Comparison of ENCODE assay signal across 27 cellular contexts in the genomic region with DNA sequence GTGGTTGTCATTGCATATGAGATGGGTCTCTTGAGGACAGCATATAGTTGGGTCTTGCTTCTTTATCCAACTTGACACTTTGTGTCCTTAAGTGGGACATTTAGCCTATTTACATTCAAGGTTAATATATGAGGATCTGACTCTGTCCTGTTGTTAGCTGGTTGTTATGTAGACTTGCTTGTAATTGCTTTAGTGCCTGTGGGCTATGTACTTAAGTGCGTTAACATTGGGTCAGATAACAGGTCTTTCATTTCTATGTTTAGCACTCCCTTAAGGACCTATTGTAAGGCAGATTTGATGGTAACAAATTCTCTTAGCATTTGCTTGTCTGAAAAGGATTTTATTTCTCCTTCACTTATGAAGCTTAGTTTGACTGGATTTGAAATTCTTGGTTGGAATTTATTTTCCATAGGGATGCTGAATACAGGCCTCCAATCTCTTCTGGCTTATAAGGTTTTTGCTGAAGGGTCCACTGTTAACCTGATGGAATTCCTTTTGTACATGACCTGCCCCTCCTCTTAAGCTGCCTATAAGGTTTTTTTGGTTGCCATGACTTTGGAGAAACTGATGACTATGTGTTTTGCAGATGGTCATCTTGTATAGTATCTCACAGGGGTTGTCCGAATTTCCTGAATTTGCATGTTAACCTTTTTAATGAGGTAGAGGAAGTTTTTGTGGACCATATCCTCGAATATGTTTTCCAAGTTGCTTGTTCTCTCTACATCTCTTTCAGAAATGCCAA.
"Had no signal": no experiment of that assay in that cellular context is flagged by ENCODE, and none has a peak within 500 bp of the region (broad histone marks: within the 10 kb centered on the region; RNA-seq: fewer than 3 reads in every experiment).

No MANE protein-coding gene starts in this region.

- DNase-seq: activated CD4-positive, alpha-beta T cell treated with anti-CD3 and anti-CD28 coated beads, Interleukin-2, amount 10 ng/mL, durations not matched to agents 24 days and 14 days; activated CD8-positive, alpha-beta memory T cell treated with anti-CD3 and anti-CD28 coated beads, Interleukin-2, amount 10 ng/mL, durations not matched to agents 7 days and 5 days; activated CD8-positive, alpha-beta T cell treated with anti-CD3 and anti-CD28 coated beads for 36 hours; activated gamma-delta T cell; activated naive CD4-positive, alpha-beta T cell treated with anti-CD3 and anti-CD28 coated beads, Interleukin-2, amount 50 U/mL, for 16 hours; activated naive CD8-positive, alpha-beta T cell treated with anti-CD3 and anti-CD28 coated beads, Interleukin-2, amount 50 U/mL, for 24 hours; activated T-cell treated with anti-CD3 and anti-CD28 coated beads for 4 hours; anterior cingulate cortex; body of pancreas; cortex of kidney; endodermal cell; esophagus squamous epithelium; gastrocnemius medialis; hypothalamus; kidney; lower lobe of right lung; mesendoderm; mucosa of descending colon; nephron progenitor cell; right cardiac atrium; stimulated activated CD4-positive, alpha-beta T cell treated with anti-CD3 and anti-CD28 coated beads, Interleukin-12 subunit alpha, Interleukin-12 subunit beta, amount 100 ng/mL, for 4 hours; stimulated activated CD4-positive, alpha-beta T cell treated with anti-CD3 and anti-CD28 coated beads, Interleukin-4, amount 100 ng/mL, for 4 hours; stimulated activated naive CD8-positive, alpha-beta T cell treated with anti-CD3 and anti-CD28 coated beads, Interleukin-15, Interleukin-2, amounts not matched to agents 100 U/mL and 50 U/mL, for 24 hours; T1000; upper lobe of right lung had no signal

- H3K9ac ChIP-seq: parathyroid adenoma had no signal

- H3K27me3 ChIP-seq: body of pancreas, cardiac muscle cell, esophagus squamous epithelium, gastrocnemius medialis, upper lobe of right lung had no signal

- H3K4me3 Mint-ChIP-seq: activated CD4-positive, alpha-beta T cell treated with anti-CD3 and anti-CD28 coated beads, Interleukin-2, amount 10 ng/mL, durations not matched to agents 24 days and 14 days; activated CD8-positive, alpha-beta memory T cell treated with anti-CD3 and anti-CD28 coated beads, Interleukin-2, amount 10 ng/mL, durations not matched to agents 7 days and 5 days; activated CD8-positive, alpha-beta T cell treated with anti-CD3 and anti-CD28 coated beads for 36 hours; activated naive CD8-positive, alpha-beta T cell treated with anti-CD3 and anti-CD28 coated beads, Interleukin-2, amount 50 U/mL, for 24 hours; endodermal cell; nephron progenitor cell had no signal

- H3K36me3 ChIP-seq: cardiac muscle cell, esophagus squamous epithelium, gastrocnemius medialis, lower lobe of right lung, upper lobe of right lung had no signal

- FAIRE-seq: kidney had no signal

- H3K4me1 ChIP-seq: body of pancreas, esophagus squamous epithelium, gastrocnemius medialis, lower lobe of right lung, parathyroid adenoma, upper lobe of right lung had no signal

- H3K79me2 ChIP-seq: parathyroid adenoma had no signal

- H3K9me3 Mint-ChIP-seq: activated CD4-positive, alpha-beta T cell treated with anti-CD3 and anti-CD28 coated beads, Interleukin-2, amount 10 ng/mL, durations not matched to agents 24 days and 14 days had no signal

- H3K9me3 ChIP-seq: body of pancreas, esophagus squamous epithelium, gastrocnemius medialis, lower lobe of right lung, mucosa of descending colon, upper lobe of right lung had no signal

- H3K4me3 ChIP-seq: body of pancreas, cardiac muscle cell, esophagus squamous epithelium, gastrocnemius medialis, lower lobe of right lung, mucosa of descending colon, upper lobe of right lung had no signal

- H3K4me1 Mint-ChIP-seq: activated CD4-positive, alpha-beta T cell treated with anti-CD3 and anti-CD28 coated beads, Interleukin-2, amount 10 ng/mL, durations not matched to agents 24 days and 14 days; activated CD8-positive, alpha-beta memory T cell treated with anti-CD3 and anti-CD28 coated beads, Interleukin-2, amount 10 ng/mL, durations not matched to agents 7 days and 5 days; activated naive CD8-positive, alpha-beta T cell treated with anti-CD3 and anti-CD28 coated beads, Interleukin-2, amount 50 U/mL, for 24 hours; nephron progenitor cell had no signal

- H2AFZ ChIP-seq: parathyroid adenoma had no signal

- H3K36me3 Mint-ChIP-seq: activated CD8-positive, alpha-beta memory T cell treated with anti-CD3 and anti-CD28 coated beads, Interleukin-2, amount 10 ng/mL, durations not matched to agents 7 days and 5 days had no signal

- H3K27ac Mint-ChIP-seq: activated CD4-positive, alpha-beta T cell treated with anti-CD3 and anti-CD28 coated beads, Interleukin-2, amount 10 ng/mL, durations not matched to agents 24 days and 14 days; activated CD8-positive, alpha-beta memory T cell treated with anti-CD3 and anti-CD28 coated beads, Interleukin-2, amount 10 ng/mL, durations not matched to agents 7 days and 5 days; activated CD8-positive, alpha-beta T cell treated with anti-CD3 and anti-CD28 coated beads for 36 hours; activated naive CD8-positive, alpha-beta T cell treated with anti-CD3 and anti-CD28 coated beads, Interleukin-2, amount 50 U/mL, for 24 hours; endodermal cell; nephron progenitor cell had no signal

- H3K27me3 Mint-ChIP-seq: activated CD4-positive, alpha-beta T cell treated with anti-CD3 and anti-CD28 coated beads, Interleukin-2, amount 10 ng/mL, durations not matched to agents 24 days and 14 days; activated CD8-positive, alpha-beta memory T cell treated with anti-CD3 and anti-CD28 coated beads, Interleukin-2, amount 10 ng/mL, durations not matched to agents 7 days and 5 days; activated naive CD8-positive, alpha-beta T cell treated with anti-CD3 and anti-CD28 coated beads, Interleukin-2, amount 50 U/mL, for 24 hours had no signal

- H3K27ac ChIP-seq: body of pancreas, cardiac muscle cell, esophagus squamous epithelium, gastrocnemius medialis, lower lobe of right lung, parathyroid adenoma, upper lobe of right lung had no signal

- ATAC-seq: activated CD8-positive, alpha-beta memory T cell treated with anti-CD3 and anti-CD28 coated beads, Interleukin-2, amount 10 ng/mL, durations not matched to agents 7 days and 5 days; activated CD8-positive, alpha-beta T cell treated with anti-CD3 and anti-CD28 coated beads for 36 hours; activated naive CD8-positive, alpha-beta T cell treated with anti-CD3 and anti-CD28 coated beads, Interleukin-2, amount 50 U/mL, for 24 hours; body of pancreas; gastrocnemius medialis; lower lobe of right lung; mucosa of descending colon; right cardiac atrium; stimulated activated naive CD8-positive, alpha-beta T cell treated with anti-CD3 and anti-CD28 coated beads, Interleukin-15, Interleukin-2, amounts not matched to agents 100 U/mL and 50 U/mL, for 24 hours; upper lobe of right lung had no signal
